15 cellular contexts compared by ENCODE assay signal in the genomic region with DNA sequence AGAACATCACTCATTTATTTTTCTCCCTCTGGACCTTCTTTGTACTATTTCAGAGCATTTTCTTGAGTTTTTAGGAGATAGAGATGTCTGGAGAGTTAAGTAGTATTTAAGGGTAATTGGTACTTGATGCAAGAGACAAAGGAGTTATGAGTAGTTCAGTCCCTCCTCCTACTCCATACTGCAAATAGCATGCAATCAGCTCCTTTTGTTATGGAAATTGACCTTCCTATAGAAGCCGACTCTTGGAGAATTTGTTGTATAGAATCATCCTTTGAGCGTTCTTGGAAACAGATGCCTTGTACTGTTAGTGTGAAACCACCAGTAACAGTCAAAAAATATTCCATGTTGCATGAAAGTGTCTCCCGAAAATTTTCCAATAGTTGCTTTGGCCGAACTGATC.
"Had no signal": no experiment of that assay in that cellular context is flagged by ENCODE, and none has a peak within 500 bp of the region (broad histone marks: within the 10 kb centered on the region; RNA-seq: fewer than 3 reads in every experiment).

No MANE protein-coding gene starts in this region.

- DNase-seq: activated CD4-positive, alpha-beta memory T cell treated with anti-CD3 and anti-CD28 coated beads, Interleukin-2, amount 10 ng/mL, durations not matched to agents 7 days and 5 days; activated CD4-positive, alpha-beta T cell treated with anti-CD3 and anti-CD28 coated beads for 36 hours; activated gamma-delta T cell; activated naive CD8-positive, alpha-beta T cell treated with anti-CD3 and anti-CD28 coated beads for 36 hours; activated T-cell treated with anti-CD3 and anti-CD28 coated beads, Interleukin-2, amount 50 U/mL, for 48 hours; hippocampal formation; left lung; nephron progenitor cell; ovary; sigmoid colon; stimulated activated CD4-positive, alpha-beta T cell treated with anti-CD3 and anti-CD28 coated beads, Interleukin-2, amount 100 ng/mL, for 24 hours; stimulated activated naive CD4-positive, alpha-beta T cell; substantia nigra; T1000; trophoblast cell had no signal

- H3K36me3 Mint-ChIP-seq: activated naive CD8-positive, alpha-beta T cell treated with anti-CD3 and anti-CD28 coated beads for 36 hours had no signal

- H3K9me3 Mint-ChIP-seq: activated CD4-positive, alpha-beta memory T cell treated with anti-CD3 and anti-CD28 coated beads, Interleukin-2, amount 10 ng/mL, durations not matched to agents 7 days and 5 days; activated naive CD8-positive, alpha-beta T cell treated with anti-CD3 and anti-CD28 coated beads for 36 hours; nephron progenitor cell had no signal

- H3K4me3 Mint-ChIP-seq: activated CD4-positive, alpha-beta memory T cell treated with anti-CD3 and anti-CD28 coated beads, Interleukin-2, amount 10 ng/mL, durations not matched to agents 7 days and 5 days; activated CD4-positive, alpha-beta T cell treated with anti-CD3 and anti-CD28 coated beads for 36 hours; activated naive CD8-positive, alpha-beta T cell treated with anti-CD3 and anti-CD28 coated beads for 36 hours; nephron progenitor cell had no signal

- H3K27ac Mint-ChIP-seq: activated CD4-positive, alpha-beta memory T cell treated with anti-CD3 and anti-CD28 coated beads, Interleukin-2, amount 10 ng/mL, durations not matched to agents 7 days and 5 days; activated CD4-positive, alpha-beta T cell treated with anti-CD3 and anti-CD28 coated beads for 36 hours; activated naive CD8-positive, alpha-beta T cell treated with anti-CD3 and anti-CD28 coated beads for 36 hours; nephron progenitor cell had no signal

- H3K27me3 Mint-ChIP-seq: activated CD4-positive, alpha-beta memory T cell treated with anti-CD3 and anti-CD28 coated beads, Interleukin-2, amount 10 ng/mL, durations not matched to agents 7 days and 5 days had no signal

- H3K4me1 Mint-ChIP-seq: activated CD4-positive, alpha-beta memory T cell treated with anti-CD3 and anti-CD28 coated beads, Interleukin-2, amount 10 ng/mL, durations not matched to agents 7 days and 5 days; activated CD4-positive, alpha-beta T cell treated with anti-CD3 and anti-CD28 coated beads for 36 hours; activated naive CD8-positive, alpha-beta T cell treated with anti-CD3 and anti-CD28 coated beads for 36 hours had no signal

- ATAC-seq: activated CD4-positive, alpha-beta T cell treated with anti-CD3 and anti-CD28 coated beads for 36 hours; left lung had no signal
